In the genomic region with DNA sequence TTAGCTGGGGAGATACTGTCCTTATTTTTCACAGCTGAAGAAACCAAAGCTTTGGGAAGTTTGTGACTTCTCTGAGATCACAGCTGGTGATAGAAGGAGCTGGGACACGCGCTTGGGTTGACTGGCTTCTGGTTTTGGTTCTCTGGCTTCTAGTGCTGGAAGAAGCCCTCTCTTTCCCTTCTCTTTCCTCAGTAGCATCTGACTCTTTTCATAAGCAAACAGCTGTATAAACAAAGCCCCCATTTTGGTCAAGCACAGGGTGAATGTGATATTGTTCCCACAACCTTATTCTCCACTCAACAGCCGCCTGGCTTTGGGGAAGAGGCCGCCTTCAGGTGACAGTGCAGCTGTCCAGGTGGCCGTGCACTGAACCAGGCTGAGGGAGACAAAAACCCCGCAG, we compare ENCODE assay signal across 10 cellular contexts. TPM values are rescaled to one million over a fixed set of nuclear protein-coding genes. Genes with fewer than 3 reads are reported as not detected.
DNase-seq lines count a peak whose midpoint lies in the region; ATAC-seq and TF ChIP-seq lines count a peak whose summit lies in the region.
"Had no signal": no experiment of that assay in that cellular context is flagged by ENCODE, and none has a peak within 500 bp of the region (broad histone marks: within the 10 kb centered on the region; RNA-seq: fewer than 3 reads in every experiment).

No MANE protein-coding gene starts in this region.

- H3K9me3 ChIP-seq in heart right ventricle (no peaks in the 10 kb centered on the region), osteoblast (ENCODE audit: low read depth, low read length) (no peaks in the 10 kb centered on the region), vagina (no peaks in the 10 kb centered on the region)

- intact Hi-C loops in heart right ventricle (cut with DNase I) (loop anchor here in 1 of 10 donors (2.0 kb wide), 1 partner anchor 127 kb away; a partner anchor contains a TSS), Right ventricle myocardium superior (cut with DNase I) (no loop called here), vagina (cut with DNase I) (no loop called here)

- H3K4me3 ChIP-seq in heart right ventricle (peak overlapping the region in 3 of 10 donors; percentile 2 to 22 (median 5)), osteoblast (ENCODE audit: insufficient read depth, low read length) (no peak overlapping the region), vagina (no peak overlapping the region)

- peaks cover 46 to 67% (median 56%) of the 10 kb centered on the region in 9 donors for H3K4me1 ChIP-seq in heart right ventricle
- H3K4me1 ChIP-seq in osteoblast (ENCODE audit: insufficient read depth, low read length) = peaks cover 45% of the 10 kb centered on the region
- H3K4me1 ChIP-seq in vagina = peaks cover 48% of the 10 kb centered on the region

- WGBS in heart right ventricle, 2 donors = 58 to 68% methylated on average over 6 of the region's 6 CpGs

- no peaks in the 10 kb centered on the region for H4K20me1 ChIP-seq in osteoblast (ENCODE audit: insufficient read depth, low read length)

- no peak for DNase-seq in heart right ventricle
- no peak for DNase-seq in Right ventricle myocardium superior
- peak; percentile 44 for DNase-seq in dermis blood vessel endothelial cell
- no peak for DNase-seq in osteoblast (ENCODE audit: insufficient read length, low spot score, missing footprints)
- DNase-seq in vagina (ENCODE audit: extremely low spot score in 2 of 2) = no peak
- no peak for DNase-seq in NCI-H524 (lab: John Stamatoyannopoulos, UW)
- no peak for DNase-seq in GOT3 (lab: John Stamatoyannopoulos, UW)
- DNase-seq: activated CD8-positive, alpha-beta memory T cell treated with anti-CD3 and anti-CD28 coated beads, Interleukin-2, amount 50 U/mL, for 4 hours; NCI-H446 treated with DMSO at 0.1 percent for 48 hours had no signal

- H3K4me2 ChIP-seq in osteoblast (ENCODE audit: insufficient read depth, low read length) = no peak overlapping the region

- peaks cover 0 to 42% (median 22%) of the 10 kb centered on the region in 9 donors for H3K36me3 ChIP-seq in heart right ventricle
- H3K36me3 ChIP-seq in osteoblast (ENCODE audit: insufficient read depth, low read length) = peaks cover 27% of the 10 kb centered on the region
- peaks cover 2 to 22% of the 10 kb centered on the region in 2 donors for H3K36me3 ChIP-seq in vagina

- TF ChIP-seq CTCF in heart right ventricle (IDR thresholded peaks at IDR 0.05) = no peak
- TF ChIP-seq CTCF in osteoblast (IDR thresholded peaks at IDR 0.05; ENCODE audit: extremely low read depth, low read depth, low read length) = no peak
- TF ChIP-seq CTCF in vagina (IDR thresholded peaks at IDR 0.05) = no peak

- H3K27ac ChIP-seq in heart right ventricle (peak overlapping the region; percentile 19 to 97 (median 74)), osteoblast (ENCODE audit: low read depth, low read length) (peak overlapping the region; percentile 23), vagina (peak overlapping the region; percentile 95)

- TF ChIP-seq POLR2A in vagina (IDR thresholded peaks at IDR 0.05) = no peak

- H3K79me2 ChIP-seq in osteoblast (ENCODE audit: insufficient read depth, low read length) = no peaks in the 10 kb centered on the region

- no peaks in the 10 kb centered on the region for H3K27me3 ChIP-seq in heart right ventricle
- H3K27me3 ChIP-seq in osteoblast (ENCODE audit: insufficient read depth, low read length) = no peaks in the 10 kb centered on the region
- H3K27me3 ChIP-seq in vagina = no peaks in the 10 kb centered on the region

- no peak overlapping the region for H2AFZ ChIP-seq in osteoblast (ENCODE audit: low read length)

- ATAC-seq in heart right ventricle (peak in 3 of 8 donors; percentile 2 to 13 (median 8)), Right ventricle myocardium superior (ENCODE audit: poor library complexity) (no peak), HG03439 (IDR thresholded peaks at IDR 0.05; ENCODE audit: unreplicated experiment) (no peak)

RNA-seq across cellular contexts. Expression of a gene that starts 36.7 kb away (rescaled TPM):
- total RNA-seq in heart right ventricle (10 to 100 TPM in 7 of 10 donors, 1 to 10 TPM in 3; 8.4 to 16.8 (median 11.4) TPM), Right ventricle myocardium superior (7.7 TPM), dermis blood vessel endothelial cell (52.6 and 72.7 TPM in 2 replicates), osteoblast (18.0 and 19.9 TPM in 2 replicates), vagina (35.6 TPM)
- 1 to 10 TPM; 5.8 to 5.9 TPM for polyA plus RNA-seq in heart right ventricle

Comparison
In these comparisons a context has a peak if more than half of its experiments do, and no peak if none do; other contexts are left out.
1. H3K27ac ChIP-seq: peak in every context shown above with its lines; median percentile 95 in vagina; 74 in heart right ventricle; 23 in osteoblast.